ENCODE assay signal across 1 cellular context in the genomic region with DNA sequence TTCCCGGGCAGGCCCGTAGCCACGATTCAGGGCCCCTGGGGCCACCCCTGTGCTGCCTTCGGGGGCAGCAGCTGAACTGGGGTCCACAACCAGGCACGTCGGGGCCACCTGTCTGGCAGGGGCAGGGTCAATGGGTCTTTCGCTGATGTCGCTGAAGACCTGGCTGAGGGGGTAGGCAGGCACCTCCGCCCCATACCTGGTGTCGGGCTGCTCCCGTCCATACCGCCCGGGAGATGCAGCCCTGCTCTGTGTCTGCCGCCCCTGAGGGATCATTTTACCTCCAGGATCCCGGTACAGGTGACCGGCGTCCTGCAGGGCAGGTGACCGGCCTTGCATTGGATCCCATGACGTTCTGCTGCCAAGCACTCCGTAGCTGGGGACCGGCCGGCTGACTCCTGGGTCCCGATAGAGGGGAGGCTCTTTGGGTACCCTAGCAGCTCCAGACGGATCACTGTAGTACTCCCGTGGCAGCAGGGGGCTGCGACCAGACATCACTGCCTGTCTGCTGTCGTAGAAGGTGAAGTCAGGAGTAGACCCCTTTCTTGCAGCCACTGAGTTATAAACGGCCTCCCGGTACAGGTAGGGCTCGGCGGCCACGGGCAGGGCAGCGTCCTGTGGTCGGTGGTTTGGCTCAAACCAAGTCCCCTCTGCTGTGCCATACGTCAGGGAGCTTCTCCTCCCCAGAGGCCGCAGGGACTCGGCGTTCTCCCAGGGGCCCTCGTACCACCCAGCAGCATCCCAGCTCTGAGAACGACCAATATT.
TF ChIP-seq lines count a peak whose summit lies in the region.

No MANE protein-coding gene starts in this region.

TF ChIP-seq in WTC11, 78 proteins besides CTCF, POLR2A, EP300 and RAD21 (continued from another document):
- TF ChIP-seq, protein P1, sequence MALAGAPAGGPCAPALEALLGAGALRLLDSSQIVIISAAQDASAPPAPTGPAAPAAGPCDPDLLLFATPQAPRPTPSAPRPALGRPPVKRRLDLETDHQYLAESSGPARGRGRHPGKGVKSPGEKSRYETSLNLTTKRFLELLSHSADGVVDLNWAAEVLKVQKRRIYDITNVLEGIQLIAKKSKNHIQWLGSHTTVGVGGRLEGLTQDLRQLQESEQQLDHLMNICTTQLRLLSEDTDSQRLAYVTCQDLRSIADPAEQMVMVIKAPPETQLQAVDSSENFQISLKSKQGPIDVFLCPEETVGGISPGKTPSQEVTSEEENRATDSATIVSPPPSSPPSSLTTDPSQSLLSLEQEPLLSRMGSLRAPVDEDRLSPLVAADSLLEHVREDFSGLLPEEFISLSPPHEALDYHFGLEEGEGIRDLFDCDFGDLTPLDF (CRISPR knock-in tag; IDR thresholded peaks at IDR 0.05), result no peak
- TF ChIP-seq, protein P2, sequence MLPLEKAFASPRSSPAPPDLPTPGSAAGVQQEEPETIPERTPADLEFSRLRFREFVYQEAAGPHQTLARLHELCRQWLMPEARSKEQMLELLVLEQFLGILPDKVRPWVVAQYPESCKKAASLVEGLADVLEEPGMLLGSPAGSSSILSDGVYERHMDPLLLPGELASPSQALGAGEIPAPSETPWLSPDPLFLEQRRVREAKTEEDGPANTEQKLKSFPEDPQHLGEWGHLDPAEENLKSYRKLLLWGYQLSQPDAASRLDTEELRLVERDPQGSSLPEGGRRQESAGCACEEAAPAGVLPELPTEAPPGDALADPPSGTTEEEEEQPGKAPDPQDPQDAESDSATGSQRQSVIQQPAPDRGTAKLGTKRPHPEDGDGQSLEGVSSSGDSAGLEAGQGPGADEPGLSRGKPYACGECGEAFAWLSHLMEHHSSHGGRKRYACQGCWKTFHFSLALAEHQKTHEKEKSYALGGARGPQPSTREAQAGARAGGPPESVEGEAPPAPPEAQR (CRISPR knock-in tag; IDR thresholded peaks at IDR 0.05), result no peak
- TF ChIP-seq, protein P3, sequence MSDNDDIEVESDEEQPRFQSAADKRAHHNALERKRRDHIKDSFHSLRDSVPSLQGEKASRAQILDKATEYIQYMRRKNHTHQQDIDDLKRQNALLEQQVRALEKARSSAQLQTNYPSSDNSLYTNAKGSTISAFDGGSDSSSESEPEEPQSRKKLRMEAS (CRISPR knock-in tag; IDR thresholded peaks at IDR 0.05), result no peak
- TF ChIP-seq ZNF121 (CRISPR knock-in tag; IDR thresholded peaks at IDR 0.05), result no peak
- no peak for TF ChIP-seq ZNF317 (CRISPR knock-in tag; IDR thresholded peaks at IDR 0.05; ENCODE audit: borderline replicate concordance, low read depth)
- TF ChIP-seq, protein P4, sequence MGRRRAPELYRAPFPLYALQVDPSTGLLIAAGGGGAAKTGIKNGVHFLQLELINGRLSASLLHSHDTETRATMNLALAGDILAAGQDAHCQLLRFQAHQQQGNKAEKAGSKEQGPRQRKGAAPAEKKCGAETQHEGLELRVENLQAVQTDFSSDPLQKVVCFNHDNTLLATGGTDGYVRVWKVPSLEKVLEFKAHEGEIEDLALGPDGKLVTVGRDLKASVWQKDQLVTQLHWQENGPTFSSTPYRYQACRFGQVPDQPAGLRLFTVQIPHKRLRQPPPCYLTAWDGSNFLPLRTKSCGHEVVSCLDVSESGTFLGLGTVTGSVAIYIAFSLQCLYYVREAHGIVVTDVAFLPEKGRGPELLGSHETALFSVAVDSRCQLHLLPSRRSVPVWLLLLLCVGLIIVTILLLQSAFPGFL (CRISPR knock-in tag; IDR thresholded peaks at IDR 0.05; ENCODE audit: borderline replicate concordance), result no peak
- TF ChIP-seq ZNF671 (CRISPR knock-in tag; IDR thresholded peaks at IDR 0.05), result no peak
